In the genomic region with DNA sequence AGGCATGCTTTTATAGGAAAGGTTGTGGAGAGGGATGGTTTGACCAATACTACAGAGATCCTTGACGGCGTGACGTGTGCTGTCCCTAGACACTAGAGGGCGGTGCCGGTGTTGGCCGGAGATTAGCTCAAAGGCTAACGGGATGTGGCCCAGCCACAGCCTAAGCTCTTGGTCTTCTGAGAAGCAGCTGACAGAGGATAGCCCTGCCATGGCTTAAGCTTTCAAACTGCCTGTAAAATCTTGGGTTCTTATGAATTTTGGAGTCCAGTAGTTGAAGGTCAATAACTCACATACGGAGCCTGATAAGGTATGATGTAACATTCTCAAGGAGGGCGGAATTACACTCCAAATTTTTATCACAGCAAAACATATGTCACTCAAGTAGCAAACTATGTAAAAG, we compare ENCODE assay signal across 9 cellular contexts.
DNase-seq lines count a peak whose midpoint lies in the region; ATAC-seq and TF ChIP-seq lines count a peak whose summit lies in the region.
"Had no signal": no experiment of that assay in that cellular context is flagged by ENCODE, and none has a peak within 500 bp of the region (broad histone marks: within the 10 kb centered on the region; RNA-seq: fewer than 3 reads in every experiment).

No MANE protein-coding gene starts in this region.

- H3K4me3 ChIP-seq in HFF-Myc (replicated peaks; ENCODE audit: low read depth, low read length), result no peak overlapping the region
- no peak overlapping the region for H3K4me3 ChIP-seq in LNCaP clone FGC (ENCODE audit: low read depth, low read length)
- H3K4me3 ChIP-seq in heart right ventricle, result no peak overlapping the region
- no peak overlapping the region for H3K4me3 ChIP-seq in skeletal muscle cell (ENCODE audit: low read depth, low read length)
- H3K4me3 ChIP-seq: SK-N-MC had no signal

- intact Hi-C loops in heart right ventricle (cut with DNase I), result no loop called here

- no peak overlapping the region for H3K27ac ChIP-seq in VCaP
- H3K27ac ChIP-seq in heart right ventricle, result no peak overlapping the region
- H3K27ac ChIP-seq: SK-N-MC had no signal

- peak in 4 of 8 donors; percentile 44 to 60 (median 53) for ATAC-seq in heart right ventricle

- TF ChIP-seq CTCF in AG09319 (IDR thresholded peaks at IDR 0.05; ENCODE audit: low read depth, low read length) (peak; percentile 34), GM12874 (IDR thresholded peaks at IDR 0.05; ENCODE audit: insufficient read depth, low read depth, low read length) (peak; percentile 79), HFF-Myc (IDR thresholded peaks at IDR 0.05; ENCODE audit: low read depth, low read length, missing control alignments) (peak; percentile 51), LNCaP clone FGC (IDR thresholded peaks at IDR 0.05; ENCODE audit: control insufficient read depth, extremely low read depth, insufficient read depth) (peak; percentile 95), VCaP (conservative IDR thresholded peaks at IDR 0.05) (peak; percentile 84), heart right ventricle (IDR thresholded peaks at IDR 0.05) (peak in 7 of 9 donors; percentile 30 to 61 (median 43))

- H3K9me3 ChIP-seq in heart right ventricle, result no peaks in the 10 kb centered on the region

- no peak for DNase-seq in AG09319 (ENCODE audit: extremely low read depth, low read depth)
- peak; percentile 3 for DNase-seq in HFF-Myc (ENCODE audit: extremely low read depth, low read depth)
- DNase-seq in LNCaP clone FGC (ENCODE audit: low read depth), result peak; percentile 46
- DNase-seq in heart right ventricle, result peak in 1 of 2 donors; percentile 29
- DNase-seq in skeletal muscle cell (ENCODE audit: low read depth), result peak; percentile 12
- no peak for DNase-seq in stimulated activated naive CD4-positive, alpha-beta T cell (lab: John Stamatoyannopoulos, UW)

- no peaks in the 10 kb centered on the region for H3K27me3 ChIP-seq in heart right ventricle

- WGBS in heart right ventricle, 2 donors, result 10 to 12% methylated on average over 9 of the region's 9 CpGs

- H3K36me3 ChIP-seq in heart right ventricle, result no peaks in the 10 kb centered on the region

- H3K4me1 ChIP-seq in heart right ventricle, result no peaks in the 10 kb centered on the region

Comparison
In these comparisons a context has a peak if more than half of its experiments do, and no peak if none do; other contexts are left out.
1. DNase-seq: peak in HFF-Myc (single experiment), LNCaP clone FGC (single experiment) and skeletal muscle cell (single experiment); none in AG09319 (single experiment) and stimulated activated naive CD4-positive, alpha-beta T cell (0 of 6).
2. CTCF ChIP-seq: peak in every context shown above with its lines; median percentile 95 in LNCaP clone FGC; 84 in VCaP; 79 in GM12874; 51 in HFF-Myc; 43 in heart right ventricle; 34 in AG09319.